Comparison of ENCODE assay signal across 20 cellular contexts in genomic region chr2:54855434-54855833, GRCh38.
"Had no signal": no experiment of that assay in that cellular context is flagged by ENCODE, and none has a peak within 500 bp of the region (broad histone marks: within the 10 kb centered on the region; RNA-seq: fewer than 3 reads in every experiment).

No MANE protein-coding gene starts in this region.

- DNase-seq: activated CD4-positive, alpha-beta T cell treated with anti-CD3 and anti-CD28 coated beads, Interleukin-2, amount 50 U/mL, for 4 hours; activated CD4-positive, CD25-positive, alpha-beta regulatory T cell treated with anti-CD3 and anti-CD28 coated beads, Interleukin-2, amount 50 U/mL, for 72 hours; activated naive CD4-positive, alpha-beta T cell treated with anti-CD3 and anti-CD28 coated beads for 36 hours; activated T-cell treated with anti-CD3 and anti-CD28 coated beads for 4 hours; cortex of kidney; effector CD4-positive, alpha-beta T cell; gastrocnemius medialis; heart right ventricle; left colon; midbrain; naive thymus-derived CD4-positive, alpha-beta T cell; pancreas; sigmoid colon; stimulated activated CD4-positive, alpha-beta T cell treated with anti-CD3 and anti-CD28 coated beads, Interleukin-1b, Interleukin-23, amount 100 ng/mL, for 48 hours; stimulated activated naive CD8-positive, alpha-beta T cell treated with anti-CD3 and anti-CD28 coated beads, Interleukin-15, amount 100 ng/mL, for 72 hours; T-helper 1 cell; T1000; testis; upper lobe of left lung had no signal

- H3K27ac ChIP-seq: gastrocnemius medialis, heart right ventricle, pancreas, sigmoid colon, testis, upper lobe of left lung had no signal

- H3K4me1 ChIP-seq: gastrocnemius medialis, heart right ventricle, pancreas, sigmoid colon, testis, upper lobe of left lung had no signal

- H3K27me3 ChIP-seq: gastrocnemius medialis, heart right ventricle, pancreas, sigmoid colon, testis, upper lobe of left lung had no signal

- ATAC-seq: activated T-helper 17 cell treated with anti-CD3 and anti-CD28 coated beads, Interleukin-2, amount 50 U/mL, for 72 hours; gastrocnemius medialis; heart right ventricle; left colon; naive thymus-derived CD4-positive, alpha-beta T cell; pancreas; stimulated activated naive CD8-positive, alpha-beta T cell treated with anti-CD3 and anti-CD28 coated beads, Interleukin-15, amount 100 ng/mL, for 72 hours had no signal
